In genomic region chr7:136030867-136031318, GRCh38 we compare ENCODE assay signal across 10 cellular contexts. TPM values are rescaled to one million over a fixed set of nuclear protein-coding genes. Genes with fewer than 3 reads are reported as not detected.
DNase-seq lines count a peak whose midpoint lies in the region; ATAC-seq and TF ChIP-seq lines count a peak whose summit lies in the region.
"Had no signal": no experiment of that assay in that cellular context is flagged by ENCODE, and none has a peak within 500 bp of the region (broad histone marks: within the 10 kb centered on the region; RNA-seq: fewer than 3 reads in every experiment).

No MANE protein-coding gene starts in this region.

- no peaks in the 10 kb centered on the region for H3K27me3 ChIP-seq in testis

- H3K4me3 ChIP-seq in testis: no peak overlapping the region

- ATAC-seq in natural killer cell treated with Interleukin-12 subunit alpha and Interleukin-12 subunit beta and Interleukin-15 and Interleukin-18, amount 100 ng/mL, for 72 hours: peak in 1 of 2 donors; percentile 66
- ATAC-seq in natural killer cell (no peak), HG02678 (IDR thresholded peaks at IDR 0.05; ENCODE audit: unreplicated experiment) (peak; percentile 86), HG03565 (IDR thresholded peaks at IDR 0.05; ENCODE audit: unreplicated experiment) (peak; percentile 90)

- peaks cover 34% of the 10 kb centered on the region for H3K4me1 ChIP-seq in testis

- no peak for TF ChIP-seq CTCF in natural killer cell (IDR thresholded peaks at IDR 0.05)
- no peak for TF ChIP-seq CTCF in testis (IDR thresholded peaks at IDR 0.05)

- peak overlapping the region; percentile 68 to 90 for H3K27ac ChIP-seq in testis

- H3K27me3 Mint-ChIP-seq in natural killer cell treated with Interleukin-12 subunit alpha and Interleukin-12 subunit beta and Interleukin-15 and Interleukin-18, amount 100 ng/mL, for 72 hours: no peaks in the 10 kb centered on the region
- no peaks in the 10 kb centered on the region for H3K27me3 Mint-ChIP-seq in natural killer cell (ENCODE audit: low read depth in 2 of 2)

- intact Hi-C loops in natural killer cell (cut with micrococcal nuclease): no loop called here
- intact Hi-C loops in testis (cut with DNase I; ENCODE audit: low total_unique reads): no loop called here

- DNase-seq in natural killer cell treated with Interleukin-12 subunit alpha and Interleukin-12 subunit beta and Interleukin-15 and Interleukin-18, amount 100 ng/mL, for 72 hours (ENCODE audit: low spot score): no peak
- no peak for DNase-seq in natural killer cell
- no peak for DNase-seq in testis
- no peak for DNase-seq in NCI-H1930 (lab: John Stamatoyannopoulos, UW)
- no peak for DNase-seq in NOMO-1 treated with DMSO at 0.1 percent for 48 hours (lab: John Stamatoyannopoulos, UW; ENCODE audit: unreplicated experiment)
- no peak for DNase-seq in nucleus accumbens (lab: John Stamatoyannopoulos, UW)
- DNase-seq: cortex of kidney had no signal

- peak overlapping the region in 1 of 2 donors; percentile 1 for H3K27ac Mint-ChIP-seq in natural killer cell treated with Interleukin-12 subunit alpha and Interleukin-12 subunit beta and Interleukin-15 and Interleukin-18, amount 100 ng/mL, for 72 hours
- no peak overlapping the region for H3K27ac Mint-ChIP-seq in natural killer cell
- H3K27ac Mint-ChIP-seq: progenitor cell of endocrine pancreas had no signal

- TF ChIP-seq POLR2A in testis (IDR thresholded peaks at IDR 0.05): no peak

- 82 to 90% methylated on average over 4 of the region's 4 CpGs for WGBS in testis, 2 donors

- no peaks in the 10 kb centered on the region for H3K9me3 Mint-ChIP-seq in natural killer cell treated with Interleukin-12 subunit alpha and Interleukin-12 subunit beta and Interleukin-15 and Interleukin-18, amount 100 ng/mL, for 72 hours
- no peaks in the 10 kb centered on the region for H3K9me3 Mint-ChIP-seq in natural killer cell

- H3K36me3 Mint-ChIP-seq in natural killer cell treated with Interleukin-12 subunit alpha and Interleukin-12 subunit beta and Interleukin-15 and Interleukin-18, amount 100 ng/mL, for 72 hours: peaks cover 6% of the 10 kb centered on the region
- peaks cover 9% of the 10 kb centered on the region for H3K36me3 Mint-ChIP-seq in natural killer cell

- H3K36me3 ChIP-seq in testis (ENCODE audit: low read depth, missing control alignments): no peaks in the 10 kb centered on the region

- H3K9me3 ChIP-seq in testis: no peaks in the 10 kb centered on the region

- H3K4me1 Mint-ChIP-seq in natural killer cell treated with Interleukin-12 subunit alpha and Interleukin-12 subunit beta and Interleukin-15 and Interleukin-18, amount 100 ng/mL, for 72 hours (ENCODE audit: low read depth in 2 of 2): peaks cover 0 to 8% of the 10 kb centered on the region in 2 donors
- H3K4me1 Mint-ChIP-seq in natural killer cell: no peaks in the 10 kb centered on the region

- peak overlapping the region; percentile 28 for H3K4me3 Mint-ChIP-seq in natural killer cell treated with Interleukin-12 subunit alpha and Interleukin-12 subunit beta and Interleukin-15 and Interleukin-18, amount 100 ng/mL, for 72 hours
- H3K4me3 Mint-ChIP-seq in natural killer cell: no peak overlapping the region

RNA-seq across cellular contexts. Expression of gene MTPN, which starts 53.7 kb away (rescaled TPM):
- total RNA-seq in natural killer cell treated with Interleukin-12 subunit alpha and Interleukin-12 subunit beta and Interleukin-15 and Interleukin-18, amount 100 ng/mL, for 72 hours: 100 to 1,000 TPM; 148 to 190 TPM
- total RNA-seq in natural killer cell (100 to 1,000 TPM; 161 to 170 (median 165) TPM), testis (100 to 1,000 TPM; 141 to 144 TPM)
- polyA plus RNA-seq in testis (ENCODE audit: insufficient read depth, low read depth, low replicate concordance): 142 TPM

Comparison
In these comparisons a context has a peak if more than half of its experiments do, and no peak if none do; other contexts are left out.
1. ATAC-seq: peak in HG02678 (single experiment) and HG03565 (single experiment); none in natural killer cell (0 of 3).